ENCODE assay signal across 1 cellular context in genomic region chr5:176542596-176543427, GRCh38.
A peak's percentile ranks its signal among the peaks of the same experiment; 100 is the strongest.
TF ChIP-seq lines count a peak whose summit lies in the region.

No MANE protein-coding gene starts in this region.

TF ChIP-seq in K562, 482 proteins besides CTCF, POLR2A, EP300 and RAD21 (continued from another document and continues in another):
- peak; percentile 62; the same call in 1 of the 2 replicates for TF ChIP-seq E2F1 (CRISPR knock-in tag; IDR thresholded peaks at IDR 0.05)
- TF ChIP-seq, protein P1, sequence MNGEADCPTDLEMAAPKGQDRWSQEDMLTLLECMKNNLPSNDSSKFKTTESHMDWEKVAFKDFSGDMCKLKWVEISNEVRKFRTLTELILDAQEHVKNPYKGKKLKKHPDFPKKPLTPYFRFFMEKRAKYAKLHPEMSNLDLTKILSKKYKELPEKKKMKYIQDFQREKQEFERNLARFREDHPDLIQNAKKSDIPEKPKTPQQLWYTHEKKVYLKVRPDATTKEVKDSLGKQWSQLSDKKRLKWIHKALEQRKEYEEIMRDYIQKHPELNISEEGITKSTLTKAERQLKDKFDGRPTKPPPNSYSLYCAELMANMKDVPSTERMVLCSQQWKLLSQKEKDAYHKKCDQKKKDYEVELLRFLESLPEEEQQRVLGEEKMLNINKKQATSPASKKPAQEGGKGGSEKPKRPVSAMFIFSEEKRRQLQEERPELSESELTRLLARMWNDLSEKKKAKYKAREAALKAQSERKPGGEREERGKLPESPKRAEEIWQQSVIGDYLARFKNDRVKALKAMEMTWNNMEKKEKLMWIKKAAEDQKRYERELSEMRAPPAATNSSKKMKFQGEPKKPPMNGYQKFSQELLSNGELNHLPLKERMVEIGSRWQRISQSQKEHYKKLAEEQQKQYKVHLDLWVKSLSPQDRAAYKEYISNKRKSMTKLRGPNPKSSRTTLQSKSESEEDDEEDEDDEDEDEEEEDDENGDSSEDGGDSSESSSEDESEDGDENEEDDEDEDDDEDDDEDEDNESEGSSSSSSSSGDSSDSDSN (IDR thresholded peaks at IDR 0.05; ENCODE audit: borderline replicate concordance in 1 of 2, low read depth in 2 of 2, low read length in 2 of 2): peak; percentile 73 to 80; a peak in 1 of 4 replicates
- no peak for TF ChIP-seq BRF2 (IDR thresholded peaks at IDR 0.05; ENCODE audit: borderline replicate concordance, insufficient read depth, insufficient read length)
- no peak for TF ChIP-seq CBFB (CRISPR knock-in tag; IDR thresholded peaks at IDR 0.05)
- TF ChIP-seq NFIX (CRISPR knock-in tag; IDR thresholded peaks at IDR 0.05; ENCODE audit: low read depth): no peak
- TF ChIP-seq SNAPC5 (CRISPR knock-in tag; IDR thresholded peaks at IDR 0.05): no peak
- TF ChIP-seq KDM5B (IDR thresholded peaks at IDR 0.05; ENCODE audit: insufficient replicate concordance, low read depth, low read length): peak; percentile 41
- 0 out of 2 replicates have a peak, but pooled peaks have one; percentile 19 for TF ChIP-seq ZNF431 (CRISPR knock-in tag; IDR thresholded peaks at IDR 0.05)
- TF ChIP-seq ETS1 (conservative IDR thresholded peaks at IDR 0.05; ENCODE audit: control insufficient read depth, low read depth, low read length): 0 out of 2 replicates have a peak, but pooled peaks have one; percentile 27
- TF ChIP-seq RB1 (IDR thresholded peaks at IDR 0.05; ENCODE audit: low read depth): peak; percentile 88; the same call in 1 of the 2 replicates
- TF ChIP-seq ZNF583 (CRISPR knock-in tag; IDR thresholded peaks at IDR 0.05): 0 out of 2 replicates have a peak, but pooled peaks have one; percentile 14
- TF ChIP-seq ZNF347 (CRISPR knock-in tag; IDR thresholded peaks at IDR 0.05; ENCODE audit: low read depth): no peak
- TF ChIP-seq, protein P2, sequence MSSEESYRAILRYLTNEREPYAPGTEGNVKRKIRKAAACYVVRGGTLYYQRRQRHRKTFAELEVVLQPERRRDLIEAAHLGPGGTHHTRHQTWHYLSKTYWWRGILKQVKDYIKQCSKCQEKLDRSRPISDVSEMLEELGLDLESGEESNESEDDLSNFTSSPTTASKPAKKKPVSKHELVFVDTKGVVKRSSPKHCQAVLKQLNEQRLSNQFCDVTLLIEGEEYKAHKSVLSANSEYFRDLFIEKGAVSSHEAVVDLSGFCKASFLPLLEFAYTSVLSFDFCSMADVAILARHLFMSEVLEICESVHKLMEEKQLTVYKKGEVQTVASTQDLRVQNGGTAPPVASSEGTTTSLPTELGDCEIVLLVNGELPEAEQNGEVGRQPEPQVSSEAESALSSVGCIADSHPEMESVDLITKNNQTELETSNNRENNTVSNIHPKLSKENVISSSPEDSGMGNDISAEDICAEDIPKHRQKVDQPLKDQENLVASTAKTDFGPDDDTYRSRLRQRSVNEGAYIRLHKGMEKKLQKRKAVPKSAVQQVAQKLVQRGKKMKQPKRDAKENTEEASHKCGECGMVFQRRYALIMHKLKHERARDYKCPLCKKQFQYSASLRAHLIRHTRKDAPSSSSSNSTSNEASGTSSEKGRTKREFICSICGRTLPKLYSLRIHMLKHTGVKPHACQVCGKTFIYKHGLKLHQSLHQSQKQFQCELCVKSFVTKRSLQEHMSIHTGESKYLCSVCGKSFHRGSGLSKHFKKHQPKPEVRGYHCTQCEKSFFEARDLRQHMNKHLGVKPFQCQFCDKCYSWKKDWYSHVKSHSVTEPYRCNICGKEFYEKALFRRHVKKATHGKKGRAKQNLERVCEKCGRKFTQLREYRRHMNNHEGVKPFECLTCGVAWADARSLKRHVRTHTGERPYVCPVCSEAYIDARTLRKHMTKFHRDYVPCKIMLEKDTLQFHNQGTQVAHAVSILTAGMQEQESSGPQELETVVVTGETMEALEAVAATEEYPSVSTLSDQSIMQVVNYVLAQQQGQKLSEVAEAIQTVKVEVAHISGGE (CRISPR knock-in tag; IDR thresholded peaks at IDR 0.05): 0 out of 6 replicates have a peak, but pooled peaks of 1 of the 3 experiments have one; percentile 17
- TF ChIP-seq ZNF668 (CRISPR knock-in tag; IDR thresholded peaks at IDR 0.05): no peak
- peak; percentile 68 for TF ChIP-seq CCNT2 (IDR thresholded peaks at IDR 0.05; ENCODE audit: borderline replicate concordance, extremely low read depth, insufficient read length, low read depth, low read length)
- TF ChIP-seq L3MBTL2 (IDR thresholded peaks at IDR 0.05): 0 out of 2 replicates have a peak, but pooled peaks have one; percentile 18
- no peak for TF ChIP-seq TEAD4 (IDR thresholded peaks at IDR 0.05; ENCODE audit: low read length)
- TF ChIP-seq TEAD4 (CRISPR knock-in tag; IDR thresholded peaks at IDR 0.05; ENCODE audit: borderline replicate concordance): no peak
- TF ChIP-seq CHD1 (IDR thresholded peaks at IDR 0.05; ENCODE audit: low read length): peak; percentile 61
- peak; percentile 81 for TF ChIP-seq POLR2G (IDR thresholded peaks at IDR 0.05; ENCODE audit: low read depth, low read length)
- peak; percentile 63; the same call in 1 of the 2 replicates for TF ChIP-seq SUPT5H (IDR thresholded peaks at IDR 0.05)
- peak in 1 of 2 experiments; percentile 11; a peak in 2 of 4 replicates for TF ChIP-seq MAZ (CRISPR knock-in tag; conservative IDR thresholded peaks at IDR 0.05 in 1 of 2, IDR thresholded peaks at IDR 0.05 in 1 of 2)
- no peak for TF ChIP-seq PHF21A (IDR thresholded peaks at IDR 0.05; ENCODE audit: borderline replicate concordance, low read depth)
- TF ChIP-seq HMG20A (CRISPR knock-in tag; conservative IDR thresholded peaks at IDR 0.05): no peak
- 0 out of 2 replicates have a peak, but pooled peaks have one; percentile 30 for TF ChIP-seq RBM14 (IDR thresholded peaks at IDR 0.05; ENCODE audit: borderline replicate concordance, insufficient read depth, low read depth, low read length)
- TF ChIP-seq BRD9 (IDR thresholded peaks at IDR 0.05; ENCODE audit: low read depth, partially characterized antibody): no peak
- peak; percentile 56; the same call in 1 of the 2 replicates for TF ChIP-seq PHF8 (IDR thresholded peaks at IDR 0.05; ENCODE audit: borderline replicate concordance, low read length)
- no peak for TF ChIP-seq ZNF232 (CRISPR knock-in tag; IDR thresholded peaks at IDR 0.05)
- TF ChIP-seq TOE1 (IDR thresholded peaks at IDR 0.05; ENCODE audit: borderline replicate concordance): peak; percentile 43; the same call in 1 of the 2 replicates
- TF ChIP-seq TOE1 (CRISPR knock-in tag; IDR thresholded peaks at IDR 0.05; ENCODE audit: borderline replicate concordance, low read depth): no peak
- TF ChIP-seq E2F3 (CRISPR knock-in tag; IDR thresholded peaks at IDR 0.05): 0 out of 2 replicates have a peak, but pooled peaks have one; percentile 43
- peak; percentile 69; the same call in 1 of the 2 replicates for TF ChIP-seq ZNF395 (CRISPR knock-in tag; IDR thresholded peaks at IDR 0.05)
- TF ChIP-seq ZKSCAN1 (IDR thresholded peaks at IDR 0.05; ENCODE audit: low read depth, low read length): no peak
- TF ChIP-seq NFRKB (IDR thresholded peaks at IDR 0.05; ENCODE audit: low read depth): 0 out of 2 replicates have a peak, but pooled peaks have one; percentile 20
- no peak for TF ChIP-seq HDAC8 (tag; IDR thresholded peaks at IDR 0.05)
- peak; percentile 37; the same call in 1 of the 2 replicates for TF ChIP-seq THAP12 (CRISPR knock-in tag; IDR thresholded peaks at IDR 0.05)
- TF ChIP-seq, protein P3, sequence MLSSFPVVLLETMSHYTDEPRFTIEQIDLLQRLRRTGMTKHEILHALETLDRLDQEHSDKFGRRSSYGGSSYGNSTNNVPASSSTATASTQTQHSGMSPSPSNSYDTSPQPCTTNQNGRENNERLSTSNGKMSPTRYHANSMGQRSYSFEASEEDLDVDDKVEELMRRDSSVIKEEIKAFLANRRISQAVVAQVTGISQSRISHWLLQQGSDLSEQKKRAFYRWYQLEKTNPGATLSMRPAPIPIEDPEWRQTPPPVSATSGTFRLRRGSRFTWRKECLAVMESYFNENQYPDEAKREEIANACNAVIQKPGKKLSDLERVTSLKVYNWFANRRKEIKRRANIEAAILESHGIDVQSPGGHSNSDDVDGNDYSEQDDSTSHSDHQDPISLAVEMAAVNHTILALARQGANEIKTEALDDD (IDR thresholded peaks at IDR 0.05): no peak
- TF ChIP-seq ZNF146 (CRISPR knock-in tag; IDR thresholded peaks at IDR 0.05; ENCODE audit: unreplicated experiment): no peak
- TF ChIP-seq YY1 (IDR thresholded peaks at IDR 0.05; ENCODE audit: borderline replicate concordance in 1 of 3, control insufficient read depth in 1 of 3, extremely low read depth in 1 of 3, insufficient read depth in 3 of 3, insufficient read length in 1 of 3, insufficient replicate concordance in 2 of 3, low read depth in 1 of 3, low read length in 2 of 3): peak in 1 of 3 experiments; percentile 17
- no peak for TF ChIP-seq ZNF586 (CRISPR knock-in tag; conservative IDR thresholded peaks at IDR 0.05)
- TF ChIP-seq TAF1 (IDR thresholded peaks at IDR 0.05; ENCODE audit: control insufficient read depth, extremely low read depth, insufficient read depth, low read length, severe bottlenecking): peak; percentile 15
- no peak for TF ChIP-seq HEY1 (CRISPR knock-in tag; IDR thresholded peaks at IDR 0.05; ENCODE audit: borderline replicate concordance)
- no peak for TF ChIP-seq ZNF444 (CRISPR knock-in tag; IDR thresholded peaks at IDR 0.05)
